In the genomic region with DNA sequence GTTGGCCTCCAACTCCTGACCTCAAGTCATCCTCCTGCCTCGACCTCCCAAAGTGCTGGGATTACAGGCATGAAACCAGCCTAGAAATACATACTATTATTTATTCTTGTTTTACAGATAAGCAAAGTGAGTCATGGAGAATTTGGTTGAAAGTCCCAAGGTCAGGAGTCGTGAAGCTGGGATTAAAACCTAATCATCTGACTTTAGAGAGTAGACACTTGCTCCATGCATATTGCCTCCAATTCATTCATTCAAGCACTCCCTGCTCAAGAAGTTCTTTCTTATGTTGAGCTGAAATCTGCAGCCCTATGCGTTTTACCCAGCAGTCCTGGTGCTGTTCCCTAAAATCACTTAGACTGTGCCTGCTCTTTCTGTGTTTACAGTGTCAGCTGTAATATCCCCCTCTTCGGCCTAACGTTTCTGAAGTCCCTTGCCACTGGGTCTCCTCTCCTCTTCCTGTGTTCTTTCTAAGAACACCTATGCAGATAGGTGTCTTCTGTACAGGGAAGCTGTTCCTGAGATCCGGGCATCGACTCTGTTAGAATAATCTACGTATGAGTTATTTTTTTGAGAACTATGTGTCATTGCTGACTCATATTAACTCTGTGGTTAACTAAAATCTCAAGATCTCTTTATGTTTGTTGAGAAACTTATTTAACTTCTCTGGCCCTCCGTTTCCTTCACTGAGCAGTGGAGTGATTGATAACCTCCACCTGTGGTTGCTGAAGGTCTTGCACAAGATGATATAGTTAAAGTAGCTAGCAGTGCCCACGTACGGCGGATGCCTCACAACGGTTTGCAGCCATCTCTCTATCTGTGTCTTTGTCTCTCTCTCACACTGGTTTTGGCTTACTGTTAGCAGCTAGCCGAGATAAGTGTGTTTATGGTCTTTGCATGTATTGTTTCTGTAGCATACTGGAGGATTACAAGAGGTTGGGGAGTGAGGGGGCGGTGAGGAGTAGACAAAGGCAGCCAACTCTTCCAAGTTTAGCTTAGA, we compare ENCODE assay signal across 8 cellular contexts. TPM values are rescaled to one million over a fixed set of nuclear protein-coding genes. Genes with fewer than 3 reads are reported as not detected.
A peak's percentile ranks its signal among the peaks of the same experiment; 100 is the strongest.
DNase-seq lines count a peak whose midpoint lies in the region; ATAC-seq, FAIRE-seq and TF ChIP-seq lines count a peak whose summit lies in the region.

No MANE protein-coding gene starts in this region.

- 0 out of 2 replicates have a peak, but pooled peaks cover 6% of the 10 kb centered on the region for H3K27me3 ChIP-seq in OCI-LY3 (ENCODE audit: low read depth, low read length)
- H3K27me3 ChIP-seq in keratinocyte (ENCODE audit: control insufficient read depth, extremely low read depth, insufficient read depth, low read length): no peaks in the 10 kb centered on the region

- ATAC-seq in Right ventricle myocardium superior (ENCODE audit: poor library complexity): no peak

- H3K27ac ChIP-seq in HEK293 (ENCODE audit: extremely low read depth, low read depth, low read length) (0 out of 2 replicates have a peak overlapping the region, but pooled peaks have one; percentile 10), OCI-LY3 (ENCODE audit: low read length) (peak overlapping the region; percentile 28; the same call in 1 of the 2 replicates), keratinocyte (ENCODE audit: control insufficient read depth, insufficient read depth, low read length) (peak overlapping the region; percentile 85)

- dilution Hi-C loops in keratinocyte (cut with MboI; ENCODE audit: extremely low pct_ligation_motif_present, low sequenced_read_pairs): no loop called here

- DNase-seq in GF-D8 (lab: John Stamatoyannopoulos, UW) (peak; percentile 93), keratinocyte (ENCODE audit: low read depth, low spot score) (peak; percentile 78), NCI-H2107 treated with DMSO at 0.1 percent for 48 hours (lab: John Stamatoyannopoulos, UW; ENCODE audit: unreplicated experiment) (no peak), Right ventricle myocardium superior (no peak)
- DNase-seq in activated T-helper 1 cell treated with anti-CD3 and anti-CD28 coated beads, Interleukin-12 subunit alpha, Interleukin-12 subunit beta, Interleukin-2, Interleukin-4 antibody, amounts not matched to agents 30 ng/mL and 10 ng/mL and 1 ng/mL, durations not matched to agents 14 hours and 24 hours and 36 hours (ENCODE audit: low spot score): peak; percentile 68
- DNase-seq in stimulated activated CD8-positive, alpha-beta memory T cell treated with anti-CD3 and anti-CD28 coated beads, Interleukin-4, amount 100 ng/mL, for 4 hours (ENCODE audit: low read depth in 2 of 2, low spot score in 1 of 2): peak; percentile 32 to 59

- peaks cover 81% of the 10 kb centered on the region for H3K4me1 Mint-ChIP-seq in activated T-helper 1 cell treated with anti-CD3 and anti-CD28 coated beads, Interleukin-12 subunit alpha, Interleukin-12 subunit beta, Interleukin-2, Interleukin-4 antibody, amounts not matched to agents 30 ng/mL and 10 ng/mL and 1 ng/mL, durations not matched to agents 14 hours and 24 hours and 36 hours (ENCODE audit: low read depth)

- no peaks in the 10 kb centered on the region for H3K9me3 Mint-ChIP-seq in activated T-helper 1 cell treated with anti-CD3 and anti-CD28 coated beads, Interleukin-12 subunit alpha, Interleukin-12 subunit beta, Interleukin-2, Interleukin-4 antibody, amounts not matched to agents 30 ng/mL and 10 ng/mL and 1 ng/mL, durations not matched to agents 14 hours and 24 hours and 36 hours

- H4K20me1 ChIP-seq in OCI-LY3 (ENCODE audit: insufficient read depth, low read length): peaks cover 9% of the 10 kb centered on the region; the same call in 1 of the 2 replicates
- H4K20me1 ChIP-seq in keratinocyte (ENCODE audit: control insufficient read depth, extremely low read depth, insufficient read depth, low read length): no peaks in the 10 kb centered on the region

- no peak for TF ChIP-seq CTCF in HEK293 (tag by site-specific recombination; IDR thresholded peaks at IDR 0.05)
- 0 out of 2 replicates have a peak, but pooled peaks have one; percentile 15 for TF ChIP-seq CTCF in OCI-LY3 (IDR thresholded peaks at IDR 0.05; ENCODE audit: low read depth, low read length)
- TF ChIP-seq CTCF in keratinocyte (optimal IDR thresholded peaks at IDR 0.05 in 1 of 3, IDR thresholded peaks at IDR 0.05 in 1 of 3, conservative IDR thresholded peaks at IDR 0.05 in 1 of 3; ENCODE audit: extremely low read depth in 1 of 3, insufficient read depth in 2 of 3, low read length in 3 of 3): no peak

- H3K4me3 ChIP-seq in HEK293 (ENCODE audit: low read depth, low read length) (no peak overlapping the region), OCI-LY3 (ENCODE audit: low read length) (peak overlapping the region; percentile 76), keratinocyte (ENCODE audit: control insufficient read depth in 2 of 3, extremely low read depth in 1 of 3, insufficient read depth in 2 of 3, low read depth in 1 of 3, low read length in 3 of 3) (peak overlapping the region in 1 of 3 experiments; percentile 40)

- H3K36me3 Mint-ChIP-seq in activated T-helper 1 cell treated with anti-CD3 and anti-CD28 coated beads, Interleukin-12 subunit alpha, Interleukin-12 subunit beta, Interleukin-2, Interleukin-4 antibody, amounts not matched to agents 30 ng/mL and 10 ng/mL and 1 ng/mL, durations not matched to agents 14 hours and 24 hours and 36 hours (ENCODE audit: low read depth): peaks cover 29% of the 10 kb centered on the region

- H3K36me3 ChIP-seq in HEK293 (ENCODE audit: control insufficient read depth in 2 of 2, insufficient read depth in 1 of 2, low read length in 2 of 2) (no peaks in the 10 kb centered on the region), OCI-LY3 (replicated peaks; ENCODE audit: low read depth, low read length) (no peaks in the 10 kb centered on the region), keratinocyte (ENCODE audit: control insufficient read depth in 2 of 2, extremely low read depth in 1 of 2, insufficient read depth in 2 of 2, low read length in 2 of 2) (no peaks in the 10 kb centered on the region)

- peaks cover 2% of the 10 kb centered on the region for H3K9me1 ChIP-seq in keratinocyte (ENCODE audit: control insufficient read depth, extremely low read depth, insufficient read depth, low read length)

- H3K4me3 Mint-ChIP-seq in activated T-helper 1 cell treated with anti-CD3 and anti-CD28 coated beads, Interleukin-12 subunit alpha, Interleukin-12 subunit beta, Interleukin-2, Interleukin-4 antibody, amounts not matched to agents 30 ng/mL and 10 ng/mL and 1 ng/mL, durations not matched to agents 14 hours and 24 hours and 36 hours: peak overlapping the region; percentile 83

- peak; percentile 87 for FAIRE-seq in keratinocyte (lab: Jason Lieb, UNC)

- H3K4me2 ChIP-seq in OCI-LY3 (ENCODE audit: low read length): peak overlapping the region; percentile 99
- peak overlapping the region; percentile 88 for H3K4me2 ChIP-seq in keratinocyte (ENCODE audit: control insufficient read depth, extremely low read depth, insufficient read depth, low read depth, low read length)

- peaks cover 2% of the 10 kb centered on the region; the same call in 1 of the 2 replicates for H3K4me1 ChIP-seq in HEK293 (ENCODE audit: control insufficient read depth, insufficient read depth, low read length)
- H3K4me1 ChIP-seq in OCI-LY3 (ENCODE audit: low read length): peaks cover 82% of the 10 kb centered on the region
- peaks cover 42% of the 10 kb centered on the region for H3K4me1 ChIP-seq in keratinocyte (ENCODE audit: control insufficient read depth, extremely low read depth, insufficient read depth, low read length)

- H3K27me3 Mint-ChIP-seq in activated T-helper 1 cell treated with anti-CD3 and anti-CD28 coated beads, Interleukin-12 subunit alpha, Interleukin-12 subunit beta, Interleukin-2, Interleukin-4 antibody, amounts not matched to agents 30 ng/mL and 10 ng/mL and 1 ng/mL, durations not matched to agents 14 hours and 24 hours and 36 hours (ENCODE audit: insufficient read depth): peaks cover 2% of the 10 kb centered on the region

- H2AFZ ChIP-seq in OCI-LY3 (ENCODE audit: low read depth, low read length) (0 out of 2 replicates have a peak overlapping the region, but pooled peaks have one; percentile 27), keratinocyte (ENCODE audit: control insufficient read depth, low read length) (peak overlapping the region; percentile 80)

- no peaks in the 10 kb centered on the region for H3K9me3 ChIP-seq in HEK293 (ENCODE audit: control insufficient read depth, insufficient read depth, low read depth, low read length)
- no peaks in the 10 kb centered on the region for H3K9me3 ChIP-seq in OCI-LY3 (ENCODE audit: insufficient read depth, low read length)
- no peaks in the 10 kb centered on the region for H3K9me3 ChIP-seq in keratinocyte (ENCODE audit: control insufficient read depth, low read depth, low read length)

- CTCF ChIA-PET in HEK293 (lab: Yijun Ruan, JAX): interaction anchor here (1.3 kb wide), 1 partner anchor 126 kb away, joined by 3 read pairs; no protein-coding TSS in a partner anchor

- H3K79me2 ChIP-seq in OCI-LY3 (ENCODE audit: low read length): no peaks in the 10 kb centered on the region; the same call in 1 of the 2 replicates
- no peaks in the 10 kb centered on the region for H3K79me2 ChIP-seq in keratinocyte (ENCODE audit: control insufficient read depth, insufficient read depth, low read length)

- peak overlapping the region; percentile 51 for H3K9ac ChIP-seq in OCI-LY3 (ENCODE audit: low read length)
- peak overlapping the region; percentile 60 for H3K9ac ChIP-seq in keratinocyte (ENCODE audit: control insufficient read depth, extremely low read depth, insufficient read depth, low read length)

- peak overlapping the region; percentile 95 for H3K27ac Mint-ChIP-seq in activated T-helper 1 cell treated with anti-CD3 and anti-CD28 coated beads, Interleukin-12 subunit alpha, Interleukin-12 subunit beta, Interleukin-2, Interleukin-4 antibody, amounts not matched to agents 30 ng/mL and 10 ng/mL and 1 ng/mL, durations not matched to agents 14 hours and 24 hours and 36 hours

- intact Hi-C loops in activated T-helper 1 cell treated with anti-CD3 and anti-CD28 coated beads, Interleukin-12 subunit alpha, Interleukin-12 subunit beta, Interleukin-2, Interleukin-4 antibody, amounts not matched to agents 30 ng/mL and 10 ng/mL and 1 ng/mL, durations not matched to agents 14 hours and 24 hours and 36 hours (cut with micrococcal nuclease): loop anchor here (1.0 to 5.0 kb wide), 17 partner anchors 27 to 1148 kb away; a partner anchor contains a TSS
- intact Hi-C loops in Right ventricle myocardium superior (cut with DNase I): no loop called here

- POLR2A ChIA-PET in HEK293 (lab: Yijun Ruan, JAX): no interaction called here

RNA-seq across cellular contexts. Expression of a gene that starts 4.6 kb away (rescaled TPM):
- total RNA-seq in activated T-helper 1 cell treated with anti-CD3 and anti-CD28 coated beads, Interleukin-12 subunit alpha, Interleukin-12 subunit beta, Interleukin-2, Interleukin-4 antibody, amounts not matched to agents 30 ng/mL and 10 ng/mL and 1 ng/mL, durations not matched to agents 14 hours and 24 hours and 36 hours: 65.8 and 72.2 TPM in 2 replicates
- polyA plus RNA-seq in keratinocyte: 0.31 to 0.98 TPM (median 0.62 TPM) in 3 replicates
- not detected for polyA plus RNA-seq in keratinocyte (2011; ENCODE audit: low read depth)
- 0.45 and 0.96 TPM in 2 replicates for polyA plus RNA-seq in keratinocyte (2011; cell fraction: cytosol; rRNA removed)
- polyA plus RNA-seq in keratinocyte (2011; cell fraction: nucleus; rRNA removed): 0.64 and 0.98 TPM in 2 replicates
- polyA plus RNA-seq in keratinocyte (2012; ENCODE audit: low replicate concordance): 0.20 and 0.22 TPM in 2 replicates
- 0.40 to 1.5 TPM in 2 of 3 replicates, not detected in the other for polyA minus RNA-seq in keratinocyte
- polyA minus RNA-seq in keratinocyte (2011; cell fraction: cytosol; rRNA and poly(A)+ RNA removed): not detected
- polyA minus RNA-seq in keratinocyte (2011; cell fraction: nucleus; rRNA and poly(A)+ RNA removed): not detected in 2 replicates
- total RNA-seq in Right ventricle myocardium superior: 8.4 TPM

Comparison
In these comparisons a context has a peak if more than half of its experiments do, and no peak if none do; other contexts are left out.
1. DNase-seq: peak in GF-D8 (single experiment), activated T-helper 1 cell treated with anti-CD3 and anti-CD28 coated beads, Interleukin-12 subunit alpha, Interleukin-12 subunit beta, Interleukin-2, Interleukin-4 antibody, amounts not matched to agents 30 ng/mL and 10 ng/mL and 1 ng/mL, durations not matched to agents 14 hours and 24 hours and 36 hours (single experiment), keratinocyte (single experiment) and stimulated activated CD8-positive, alpha-beta memory T cell treated with anti-CD3 and anti-CD28 coated beads, Interleukin-4, amount 100 ng/mL, for 4 hours (2 of 2); none in NCI-H2107 treated with DMSO at 0.1 percent for 48 hours (single experiment) and Right ventricle myocardium superior (single experiment).
2. H3K27ac ChIP-seq: peak in every context shown above with its lines; median percentile 85 in keratinocyte; 28 in OCI-LY3; 10 in HEK293.